Comparison of ENCODE assay signal across 8 cellular contexts in genomic region chr3:11155341-11156025, GRCh38. TPM values are rescaled to one million over a fixed set of nuclear protein-coding genes. Genes with fewer than 3 reads are reported as not detected.
DNase-seq lines count a peak whose midpoint lies in the region; ATAC-seq and TF ChIP-seq lines count a peak whose summit lies in the region.

No MANE protein-coding gene starts in this region.

- H3K4me3 ChIP-seq in GM23248 (peak overlapping the region; percentile 84), OCI-LY1 (ENCODE audit: low read depth, low read length, poor library complexity, severe bottlenecking) (no peak overlapping the region), mammary epithelial cell (replicated peaks in 1 of 3; ENCODE audit: insufficient read depth in 1 of 3, low read depth in 2 of 3, low read length in 3 of 3) (peak overlapping the region; percentile 44 to 60 (median 58)), skeletal muscle cell (ENCODE audit: low read depth, low read length) (peak overlapping the region; percentile 82)

- peaks cover 36% of the 10 kb centered on the region for H3F3A ChIP-seq in GM23248 (ENCODE audit: insufficient read depth)
- no peaks in the 10 kb centered on the region for H3F3A ChIP-seq in OCI-LY1 (ENCODE audit: insufficient read depth, low read length)

- H3K4me1 ChIP-seq in GM23248 (ENCODE audit: insufficient read depth) (peaks cover 27% of the 10 kb centered on the region), OCI-LY1 (ENCODE audit: insufficient read depth, low read length, severe bottlenecking) (no peaks in the 10 kb centered on the region), mammary epithelial cell (ENCODE audit: insufficient read depth, low read length) (peaks cover 9% of the 10 kb centered on the region)

- in situ Hi-C loops in ACHN (cut with HindIII; ENCODE audit: low pct_ligation_motif_present, low pct_unique_long_range_greater_than_20kb, low sequenced_read_pairs) (no loop called here), GM23248 (cut with MboI) (loop anchor here (25.0 kb wide), 1 partner anchor 182 kb away; no protein-coding TSS in a partner anchor), mammary epithelial cell (cut with MboI; ENCODE audit: low sequenced_read_pairs in 2 of 2) (loop anchor here in 1 of 2 donors (5.0 kb wide), 1 partner anchor 93 kb away; no protein-coding TSS in a partner anchor)

- intact Hi-C loops in mammary epithelial cell (cut with micrococcal nuclease): loop anchor here (1.0 kb wide), 4 partner anchors 51 to 397 kb away; no protein-coding TSS in a partner anchor

- H3K9me2 ChIP-seq in GM23248 (ENCODE audit: insufficient read depth) (no peaks in the 10 kb centered on the region), OCI-LY1 (ENCODE audit: low read depth, low read length) (no peaks in the 10 kb centered on the region)

- H2AFZ ChIP-seq in GM23248: peak overlapping the region; percentile 72
- H2AFZ ChIP-seq in OCI-LY1 (ENCODE audit: low read length): no peak overlapping the region
- H2AFZ ChIP-seq in mammary epithelial cell (ENCODE audit: low read depth, low read length): peak overlapping the region; percentile 81

- H3K27me3 ChIP-seq in GM23248 (replicated peaks; ENCODE audit: insufficient read depth) (no peaks in the 10 kb centered on the region), OCI-LY1 (ENCODE audit: insufficient read depth, low read length) (no peaks in the 10 kb centered on the region), mammary epithelial cell (ENCODE audit: insufficient read depth, low read length) (no peaks in the 10 kb centered on the region)

- H3K79me2 ChIP-seq in GM23248 (ENCODE audit: insufficient read depth): peaks cover 41% of the 10 kb centered on the region
- H3K79me2 ChIP-seq in OCI-LY1 (ENCODE audit: insufficient read depth, low read length): no peaks in the 10 kb centered on the region
- no peaks in the 10 kb centered on the region for H3K79me2 ChIP-seq in mammary epithelial cell (ENCODE audit: insufficient read depth, low read length)

- H3K9me3 ChIP-seq in GM23248 (ENCODE audit: low read depth) (no peaks in the 10 kb centered on the region), OCI-LY1 (ENCODE audit: low read length) (no peaks in the 10 kb centered on the region), mammary epithelial cell (replicated peaks; ENCODE audit: insufficient read depth, low read length) (no peaks in the 10 kb centered on the region)

- TF ChIP-seq CTCF in OCI-LY1 (IDR thresholded peaks at IDR 0.05; ENCODE audit: low read length): peak; percentile 23; the same call in 1 of the 2 replicates
- peak; percentile 88 to 95 for TF ChIP-seq CTCF in mammary epithelial cell (conservative IDR thresholded peaks at IDR 0.05 in 1 of 2, IDR thresholded peaks at IDR 0.05 in 1 of 2; ENCODE audit: extremely low read depth in 1 of 2, insufficient read depth in 1 of 2, low read depth in 1 of 2, low read length in 2 of 2)

- no peaks in the 10 kb centered on the region for H4K20me1 ChIP-seq in GM23248 (ENCODE audit: insufficient read depth)
- no peaks in the 10 kb centered on the region for H4K20me1 ChIP-seq in OCI-LY1 (ENCODE audit: insufficient read depth, low read length)
- H4K20me1 ChIP-seq in mammary epithelial cell (ENCODE audit: insufficient read depth, low read length): no peaks in the 10 kb centered on the region

- BruUV-seq in mammary epithelial cell (replicated peaks; lab: Mats Ljungman, UMichigan): no TSS peak

- DNase-seq in ACHN: peak; percentile 73
- DNase-seq in GM23248: peak; percentile 94
- peak; percentile 73 for DNase-seq in mammary epithelial cell
- peak; percentile 82 for DNase-seq in iPS-NIHi11 (ENCODE audit: low spot score)
- peak; percentile 61 for DNase-seq in skeletal muscle cell (ENCODE audit: low read depth)
- DNase-seq in activated gamma-delta T cell (lab: John Stamatoyannopoulos, UW): no peak

- CTCF ChIA-PET in mammary epithelial cell (lab: Charles Lee; ENCODE audit: low non-redundant PET): interaction anchor here (0.7 kb wide), 2 partner anchors 19 to 42 kb away, joined by 3 to 14 read pairs; no protein-coding TSS in a partner anchor

- H3K9ac ChIP-seq in GM23248: peak overlapping the region; percentile 92
- H3K9ac ChIP-seq in OCI-LY1 (ENCODE audit: low read length): no peak overlapping the region
- no peak overlapping the region for H3K9ac ChIP-seq in mammary epithelial cell (ENCODE audit: insufficient read depth, low read length)

- H3K4me2 ChIP-seq in GM23248 (ENCODE audit: unreplicated experiment): peak overlapping the region; percentile 94
- H3K4me2 ChIP-seq in OCI-LY1 (ENCODE audit: low read length): no peak overlapping the region
- peak overlapping the region; percentile 91 for H3K4me2 ChIP-seq in mammary epithelial cell (ENCODE audit: insufficient read depth, low read depth, low read length)

- 1 to 2% methylated on average over 8 of the region's 8 CpGs for WGBS in GM23248 (ENCODE audit: low coverage in 1 of 2, low lambda C conversion rate in 2 of 2, missing lambda C conversion rate in 2 of 2), 2 experiments
- WGBS in mammary epithelial cell (ENCODE audit: low coverage, missing lambda C conversion rate): 0% methylated on average over 7 of the region's 8 CpGs

- H3K36me3 ChIP-seq in GM23248 (ENCODE audit: low read depth) (no peaks in the 10 kb centered on the region), OCI-LY1 (ENCODE audit: insufficient read depth, low read length) (no peaks in the 10 kb centered on the region), mammary epithelial cell (ENCODE audit: insufficient read depth, low read length) (no peaks in the 10 kb centered on the region)

- ATAC-seq in GM21381 (IDR thresholded peaks at IDR 0.05; ENCODE audit: unreplicated experiment): no peak

- peak overlapping the region; percentile 58 for H3K27ac ChIP-seq in GM23248
- no peak overlapping the region for H3K27ac ChIP-seq in OCI-LY1 (ENCODE audit: low read depth, low read length, poor library complexity, severe bottlenecking)
- H3K27ac ChIP-seq in mammary epithelial cell (ENCODE audit: insufficient read depth, low read depth, low read length): no peak overlapping the region

- dilution Hi-C loops in mammary epithelial cell (cut with HindIII; ENCODE audit: low sequenced_read_pairs): no loop called here

RNA-seq across cellular contexts. Expression of gene HRH1, which starts 1.2 kb away (rescaled TPM):
- 9.0 and 9.1 TPM in 2 replicates for total RNA-seq in GM23248 (2014; rRNA removed; shearing (Covaris generic))
- 7.1 and 8.1 TPM in 2 replicates for polyA plus RNA-seq in GM23248 (2016; fragmentation: Nextera tagmentation; extraction: Ambion mirVana)
- under 1 TPM; 0.28 to 0.33 TPM for total RNA-seq in mammary epithelial cell
- polyA plus RNA-seq in mammary epithelial cell: 2.2 TPM
- 10.2 TPM for polyA minus RNA-seq in mammary epithelial cell
